In the genomic region with DNA sequence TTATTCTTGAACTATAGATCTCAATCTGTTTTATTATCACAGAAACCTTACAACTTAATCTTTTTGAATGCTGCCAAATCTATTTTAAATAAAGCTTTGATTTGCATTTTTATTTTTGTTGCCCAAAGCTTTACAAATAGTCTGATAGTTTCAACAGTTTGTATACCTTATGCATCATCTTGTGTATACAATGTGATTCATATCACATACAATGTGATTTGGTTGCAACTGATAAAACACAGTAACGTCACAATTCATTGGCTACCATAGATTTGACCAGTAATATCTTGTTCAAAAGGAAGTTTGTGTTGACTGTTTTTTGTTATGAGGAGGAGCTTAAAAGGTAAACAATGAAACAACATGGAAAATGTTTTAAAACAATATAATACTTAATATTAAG, we compare ENCODE assay signal across 32 cellular contexts.
"Had no signal": no experiment of that assay in that cellular context is flagged by ENCODE, and none has a peak within 500 bp of the region (broad histone marks: within the 10 kb centered on the region; RNA-seq: fewer than 3 reads in every experiment).

No MANE protein-coding gene starts in this region.

- H3K4me3 ChIP-seq: ascending aorta, SJCRH30, SK-N-MC had no signal

- H3K27me3 ChIP-seq: ascending aorta, SJCRH30 had no signal

- H3K36me3 ChIP-seq: ascending aorta, SJCRH30, WERI-Rb-1 had no signal

- DNase-seq: activated CD4-positive, alpha-beta memory T cell treated with anti-CD3 and anti-CD28 coated beads, Interleukin-2, amount 10 ng/mL, durations not matched to agents 7 days and 5 days; activated CD4-positive, alpha-beta T cell treated with anti-CD3 and anti-CD28 coated beads for 1 hour; activated CD4-positive, alpha-beta T cell treated with anti-CD3 and anti-CD28 coated beads for 48 hours; activated CD4-positive, CD25-positive, alpha-beta regulatory T cell; activated CD8-positive, alpha-beta memory T cell treated with anti-CD3 and anti-CD28 coated beads for 24 hours; activated CD8-positive, alpha-beta memory T cell treated with anti-CD3 and anti-CD28 coated beads, Interleukin-2, amount 10 ng/mL, durations not matched to agents 7 days and 5 days; activated CD8-positive, alpha-beta memory T cell treated with anti-CD3 and anti-CD28 coated beads, Interleukin-2, amount 50 U/mL, for 48 hours; activated effector memory CD4-positive, alpha-beta T cell treated with Interleukin-2 at 50 U/mL for 16 hours; activated naive CD4-positive, alpha-beta T cell treated with anti-CD3 and anti-CD28 coated beads, Interleukin-2, amount 10 ng/mL, durations not matched to agents 7 days and 5 days; activated naive CD8-positive, alpha-beta T cell treated with anti-CD3 and anti-CD28 coated beads for 36 hours; activated T-cell treated with anti-CD3 and anti-CD28 coated beads, Interleukin-2, amount 50 U/mL, for 48 hours; amniotic stem cell; MM.1S; MV-4-11; NCI-H1092; NCI-H1436 treated with DMSO at 0.1 percent for 48 hours; NCI-H1694 treated with DMSO at 0.1 percent for 48 hours; NCI-H2029; NCI-H345; NCI-H510A; NCI-H526; NCI-H748 treated with DMSO at 0.1 percent for 48 hours; NK-92 treated with Interleukin-12 subunit alpha and Interleukin-12 subunit beta, amount 100 ng/mL, for 24 hours; OCI-M1; SHP77; SJCRH30; T1000; WERI-Rb-1 had no signal

- H3K9me3 ChIP-seq: ascending aorta, SJCRH30 had no signal

- ATAC-seq: activated CD8-positive, alpha-beta memory T cell treated with anti-CD3 and anti-CD28 coated beads, Interleukin-2, amount 10 ng/mL, durations not matched to agents 7 days and 5 days; Panc1 had no signal

- H3K27ac ChIP-seq: ascending aorta, KMS-11, SJCRH30, SK-N-MC, WERI-Rb-1 had no signal

- H3K4me1 ChIP-seq: ascending aorta, SJCRH30 had no signal
